Comparison of ENCODE assay signal across 20 cellular contexts in genomic region chr17:38713456-38713855, GRCh38. TPM values are rescaled to one million over a fixed set of nuclear protein-coding genes. Genes with fewer than 3 reads are reported as not detected.
"Had no signal": no experiment of that assay in that cellular context is flagged by ENCODE, and none has a peak within 500 bp of the region (broad histone marks: within the 10 kb centered on the region; RNA-seq: fewer than 3 reads in every experiment).

No MANE protein-coding gene starts in this region.

- H3K9me3 Mint-ChIP-seq: effector memory CD8-positive, alpha-beta T cell; immature natural killer cell; nephron progenitor cell; stimulated activated naive CD8-positive, alpha-beta T cell treated with anti-CD3 and anti-CD28 coated beads, Interleukin-15, amount 100 ng/mL, for 72 hours had no signal

- ATAC-seq: activated CD8-positive, alpha-beta memory T cell treated with anti-CD3 and anti-CD28 coated beads, Interleukin-2, amount 10 ng/mL, durations not matched to agents 7 days and 5 days; effector memory CD8-positive, alpha-beta T cell; psoas muscle; right lobe of liver; stimulated activated naive CD8-positive, alpha-beta T cell treated with anti-CD3 and anti-CD28 coated beads, Interleukin-15, amount 100 ng/mL, for 72 hours had no signal

- H3K27ac Mint-ChIP-seq: activated CD8-positive, alpha-beta memory T cell treated with anti-CD3 and anti-CD28 coated beads, Interleukin-2, amount 10 ng/mL, durations not matched to agents 7 days and 5 days; nephron progenitor cell had no signal

- H3K9me3 ChIP-seq: psoas muscle, right lobe of liver, spleen, upper lobe of left lung had no signal

- H3K4me3 ChIP-seq: psoas muscle, right lobe of liver, spleen, upper lobe of left lung had no signal

- H3K4me3 Mint-ChIP-seq: activated CD8-positive, alpha-beta memory T cell treated with anti-CD3 and anti-CD28 coated beads, Interleukin-2, amount 10 ng/mL, durations not matched to agents 7 days and 5 days; effector memory CD8-positive, alpha-beta T cell; immature natural killer cell; nephron progenitor cell; stimulated activated naive CD8-positive, alpha-beta T cell treated with anti-CD3 and anti-CD28 coated beads, Interleukin-15, amount 100 ng/mL, for 72 hours had no signal

- H3K27ac ChIP-seq: psoas muscle, right lobe of liver, spleen, upper lobe of left lung had no signal

- FAIRE-seq: astrocyte, bronchial epithelial cell had no signal

- H3K27me3 Mint-ChIP-seq: activated CD8-positive, alpha-beta memory T cell treated with anti-CD3 and anti-CD28 coated beads, Interleukin-2, amount 10 ng/mL, durations not matched to agents 7 days and 5 days; effector memory CD8-positive, alpha-beta T cell; stimulated activated naive CD8-positive, alpha-beta T cell treated with anti-CD3 and anti-CD28 coated beads, Interleukin-15, amount 100 ng/mL, for 72 hours had no signal

- H3K27me3 ChIP-seq: right lobe of liver, spleen, upper lobe of left lung had no signal

- DNase-seq: activated CD4-positive, alpha-beta T cell treated with anti-CD3 and anti-CD28 coated beads, Interleukin-2, amount 50 U/mL, for 4 hours; activated CD8-positive, alpha-beta memory T cell treated with anti-CD3 and anti-CD28 coated beads, Interleukin-2, amount 10 ng/mL, durations not matched to agents 7 days and 5 days; activated gamma-delta T cell; activated T-cell treated with anti-CD3 and anti-CD28 coated beads, Interleukin-2, amount 50 U/mL, for 1 hour; dermis blood vessel endothelial cell; effector memory CD8-positive, alpha-beta T cell; foreskin melanocyte; head of caudate nucleus; immature natural killer cell; mesendoderm; nephron progenitor cell; psoas muscle; right lobe of liver; spleen; stimulated activated naive CD8-positive, alpha-beta T cell treated with anti-CD3 and anti-CD28 coated beads, Interleukin-15, amount 100 ng/mL, for 72 hours; SW 1271; T-helper 9 cell; upper lobe of left lung had no signal

- H3K4me1 ChIP-seq: right lobe of liver had no signal

RNA-seq across cellular contexts. Expression of gene PCGF2, which starts 34.7 kb away (rescaled TPM):
- polyA plus RNA-seq: immature natural killer cell had no signal

RNA-seq across cellular contexts. Expression of gene EPOP, which starts 38.7 kb away (rescaled TPM):
- polyA plus RNA-seq: immature natural killer cell had no signal
